ENCODE assay signal across 15 cellular contexts in the genomic region with DNA sequence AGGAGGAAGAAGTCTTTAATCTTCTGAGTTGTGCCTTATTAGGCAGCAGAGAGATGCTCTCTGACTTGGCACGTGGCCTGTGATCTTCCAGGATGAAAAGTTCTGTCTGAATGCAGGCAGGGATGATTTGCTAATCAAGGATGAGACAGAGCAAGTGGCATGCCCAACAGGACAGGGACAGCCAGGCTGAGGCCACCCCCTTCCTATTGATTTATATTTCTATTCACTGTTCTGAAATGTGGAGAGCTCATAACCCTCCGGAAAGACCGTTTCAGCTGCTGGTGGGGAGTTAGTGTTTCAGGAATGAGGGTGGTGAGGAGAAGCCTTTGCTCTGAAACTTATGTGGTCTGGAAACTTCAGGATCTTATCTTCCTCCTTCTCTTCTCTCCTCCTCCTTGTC.
DNase-seq lines count a peak whose midpoint lies in the region; ATAC-seq, FAIRE-seq and TF ChIP-seq lines count a peak whose summit lies in the region.
"Had no signal": no experiment of that assay in that cellular context is flagged by ENCODE, and none has a peak within 500 bp of the region (broad histone marks: within the 10 kb centered on the region; RNA-seq: fewer than 3 reads in every experiment).

No MANE protein-coding gene starts in this region.

- H2BK120ac ChIP-seq in mesendoderm (ENCODE audit: low read depth, low read length) = no peak overlapping the region

- no peak for ATAC-seq in A549
- no peak for ATAC-seq in HG03045 (IDR thresholded peaks at IDR 0.05; ENCODE audit: unreplicated experiment)

- no peak overlapping the region for H3K23ac ChIP-seq in mesendoderm (ENCODE audit: low read length)

- TF ChIP-seq CTCF in A549 (IDR thresholded peaks at IDR 0.05) = no peak

- no peak for TF ChIP-seq RAD21 in A549 (conservative IDR thresholded peaks at IDR 0.05 in 1 of 2, IDR thresholded peaks at IDR 0.05 in 1 of 2)

- peak overlapping the region; percentile 3; the same call in 2 of the 3 replicates for H3K4me2 ChIP-seq in A549
- H3K4me2 ChIP-seq in mesendoderm (ENCODE audit: low read length) = no peak overlapping the region

- CTCF ChIA-PET in A549 (lab: Yijun Ruan, JAX) = no interaction called here

- H3K4me3 ChIP-seq in A549 (no peak overlapping the region), MG63 (no peak overlapping the region), mesendoderm (ENCODE audit: low read length) (no peak overlapping the region)
- H3K4me3 ChIP-seq: HAP-1, skin epidermis had no signal

- no peak overlapping the region for H3K9ac ChIP-seq in mesendoderm (ENCODE audit: low read length)

- H3K79me1 ChIP-seq in mesendoderm (ENCODE audit: low read length) = no peaks in the 10 kb centered on the region

- H3K4me1 ChIP-seq in A549 (peaks cover 14% of the 10 kb centered on the region), mesendoderm (ENCODE audit: control insufficient read depth, low read depth, low read length) (peaks cover 6% of the 10 kb centered on the region)
- H3K4me1 ChIP-seq: HAP-1 had no signal

- H3K79me2 ChIP-seq in mesendoderm (ENCODE audit: control insufficient read depth, insufficient read depth, low read length) = no peaks in the 10 kb centered on the region

- peak overlapping the region; percentile 8 for H2BK5ac ChIP-seq in mesendoderm (ENCODE audit: low read length)

- no peak overlapping the region for H2BK15ac ChIP-seq in mesendoderm (replicated peaks; ENCODE audit: low read depth)

- H3K27ac ChIP-seq in A549 (peak overlapping the region; percentile 19 to 49; a peak in 4 of 6 replicates), angular gyrus (ENCODE audit: low read depth, low read length) (peak overlapping the region; percentile 25), mesendoderm (ENCODE audit: low read depth, low read length) (no peak overlapping the region)
- H3K27ac ChIP-seq: skin epidermis had no signal

- H3K56ac ChIP-seq in mesendoderm (ENCODE audit: low read length) = peak overlapping the region; percentile 1

- H3K4ac ChIP-seq in mesendoderm (ENCODE audit: low read depth, low read length) = no peak overlapping the region

- no peak overlapping the region for H2AK5ac ChIP-seq in mesendoderm (ENCODE audit: low read length)

- TF ChIP-seq EP300 in A549 (IDR thresholded peaks at IDR 0.05) = no peak

- DNase-seq in A549 (ENCODE audit: low read depth in 1 of 2, low spot score in 1 of 2) (no peak), MG63 (peak; percentile 6), mesendoderm (no peak), NCI-H1105 treated with DMSO at 0.1 percent for 48 hours (lab: John Stamatoyannopoulos, UW) (no peak), NOMO-1 treated with dmso at 0.1 percent for 144 hours (lab: John Stamatoyannopoulos, UW; ENCODE audit: unreplicated experiment) (no peak)
- DNase-seq in activated CD8-positive, alpha-beta memory T cell treated with anti-CD3 and anti-CD28 coated beads, Interleukin-2, amount 50 U/mL, for 4 hours = no peak
- DNase-seq: activated naive CD8-positive, alpha-beta T cell treated with anti-CD3 and anti-CD28 coated beads for 36 hours; DMS53; mammary epithelial cell; T-helper 9 cell had no signal

- 25% methylated on average over 3 of the region's 3 CpGs for WGBS in A549 (ENCODE audit: missing lambda C conversion rate)
- no CpG with 5 or more reads among the region's 3 CpGs for WGBS in mesendoderm (ENCODE audit: extremely low coverage, insufficient coverage, low lambda C conversion rate)

- H3K9me3 ChIP-seq in A549 = no peaks in the 10 kb centered on the region
- H3K9me3 ChIP-seq in MG63 = no peaks in the 10 kb centered on the region
- H3K9me3 ChIP-seq: HAP-1 had no signal

- no peak for TF ChIP-seq POLR2A in A549 (IDR thresholded peaks at IDR 0.05; ENCODE audit: low read length)

- no peak overlapping the region for H3K18ac ChIP-seq in mesendoderm (ENCODE audit: low read length)

- no peak for FAIRE-seq in A549 (lab: Jason Lieb, UNC)
- FAIRE-seq: endothelial cell of umbilical vein had no signal

- H4K5ac ChIP-seq in mesendoderm (ENCODE audit: low read length) = no peak overlapping the region

- H3K36me3 ChIP-seq in MG63 (no peaks in the 10 kb centered on the region), mesendoderm (ENCODE audit: control insufficient read depth, insufficient read depth, low read length) (no peaks in the 10 kb centered on the region)
- H3K36me3 ChIP-seq: HAP-1 had no signal

- no peaks in the 10 kb centered on the region for H3K27me3 ChIP-seq in MG63
- H3K27me3 ChIP-seq in mesendoderm (ENCODE audit: insufficient read depth, low read length, poor library complexity) = no peaks in the 10 kb centered on the region

- POLR2A ChIA-PET in A549 (lab: Yijun Ruan, JAX) = no interaction called here

- no peak overlapping the region for H4K8ac ChIP-seq in mesendoderm (ENCODE audit: low read depth, low read length)

TF ChIP-seq in A549, 52 proteins besides CTCF, POLR2A, EP300 and RAD21:
- TF ChIP-seq, protein P1, sequence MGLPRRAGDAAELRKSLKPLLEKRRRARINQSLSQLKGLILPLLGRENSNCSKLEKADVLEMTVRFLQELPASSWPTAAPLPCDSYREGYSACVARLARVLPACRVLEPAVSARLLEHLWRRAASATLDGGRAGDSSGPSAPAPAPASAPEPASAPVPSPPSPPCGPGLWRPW (IDR thresholded peaks at IDR 0.05) = no peak
- TF ChIP-seq, protein P2, sequence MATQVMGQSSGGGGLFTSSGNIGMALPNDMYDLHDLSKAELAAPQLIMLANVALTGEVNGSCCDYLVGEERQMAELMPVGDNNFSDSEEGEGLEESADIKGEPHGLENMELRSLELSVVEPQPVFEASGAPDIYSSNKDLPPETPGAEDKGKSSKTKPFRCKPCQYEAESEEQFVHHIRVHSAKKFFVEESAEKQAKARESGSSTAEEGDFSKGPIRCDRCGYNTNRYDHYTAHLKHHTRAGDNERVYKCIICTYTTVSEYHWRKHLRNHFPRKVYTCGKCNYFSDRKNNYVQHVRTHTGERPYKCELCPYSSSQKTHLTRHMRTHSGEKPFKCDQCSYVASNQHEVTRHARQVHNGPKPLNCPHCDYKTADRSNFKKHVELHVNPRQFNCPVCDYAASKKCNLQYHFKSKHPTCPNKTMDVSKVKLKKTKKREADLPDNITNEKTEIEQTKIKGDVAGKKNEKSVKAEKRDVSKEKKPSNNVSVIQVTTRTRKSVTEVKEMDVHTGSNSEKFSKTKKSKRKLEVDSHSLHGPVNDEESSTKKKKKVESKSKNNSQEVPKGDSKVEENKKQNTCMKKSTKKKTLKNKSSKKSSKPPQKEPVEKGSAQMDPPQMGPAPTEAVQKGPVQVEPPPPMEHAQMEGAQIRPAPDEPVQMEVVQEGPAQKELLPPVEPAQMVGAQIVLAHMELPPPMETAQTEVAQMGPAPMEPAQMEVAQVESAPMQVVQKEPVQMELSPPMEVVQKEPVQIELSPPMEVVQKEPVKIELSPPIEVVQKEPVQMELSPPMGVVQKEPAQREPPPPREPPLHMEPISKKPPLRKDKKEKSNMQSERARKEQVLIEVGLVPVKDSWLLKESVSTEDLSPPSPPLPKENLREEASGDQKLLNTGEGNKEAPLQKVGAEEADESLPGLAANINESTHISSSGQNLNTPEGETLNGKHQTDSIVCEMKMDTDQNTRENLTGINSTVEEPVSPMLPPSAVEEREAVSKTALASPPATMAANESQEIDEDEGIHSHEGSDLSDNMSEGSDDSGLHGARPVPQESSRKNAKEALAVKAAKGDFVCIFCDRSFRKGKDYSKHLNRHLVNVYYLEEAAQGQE (IDR thresholded peaks at IDR 0.05) = no peak
- TF ChIP-seq ZNF302 (CRISPR knock-in tag; IDR thresholded peaks at IDR 0.05) = no peak
- no peak for TF ChIP-seq CBX2 (IDR thresholded peaks at IDR 0.05; ENCODE audit: borderline replicate concordance, low read depth)
